Comparison of ENCODE assay signal across 8 cellular contexts in the genomic region with DNA sequence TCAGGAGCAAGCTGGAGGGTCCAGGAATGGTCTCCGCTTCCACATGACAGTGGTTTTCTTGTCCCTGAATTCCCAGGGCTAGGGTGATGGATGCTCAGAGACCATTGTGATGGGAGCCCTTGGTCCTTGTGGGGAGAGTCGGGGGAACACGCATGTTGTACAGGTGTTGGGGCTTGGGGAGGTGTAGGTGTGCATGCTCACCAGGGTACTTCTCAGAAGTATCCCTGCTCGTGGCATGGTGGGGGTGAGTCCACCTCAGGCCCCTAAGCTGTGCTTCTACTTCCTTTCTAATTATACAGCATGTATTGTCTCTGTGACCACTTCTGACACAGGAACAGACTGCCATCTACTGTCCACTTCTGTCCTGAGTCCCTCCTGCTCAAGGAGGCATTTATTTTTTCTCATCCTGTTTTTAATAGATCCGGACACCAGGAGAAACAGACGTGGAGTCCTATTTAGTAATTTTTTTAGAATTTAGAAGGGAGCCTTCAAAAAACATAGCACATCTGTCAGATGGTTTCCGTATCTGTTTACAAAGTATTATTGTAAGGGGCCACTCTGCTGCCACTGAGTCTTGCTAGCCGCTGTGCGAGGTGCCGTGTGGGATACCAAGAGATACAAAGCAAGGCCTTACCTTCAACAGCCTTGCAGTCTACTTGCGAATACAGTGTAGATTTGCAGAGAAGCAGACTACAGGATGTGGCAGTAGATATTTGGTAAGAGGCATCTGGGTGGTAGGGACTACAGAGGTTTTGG. TPM values are rescaled to one million over a fixed set of nuclear protein-coding genes. Genes with fewer than 3 reads are reported as not detected.
DNase-seq lines count a peak whose midpoint lies in the region; ATAC-seq and TF ChIP-seq lines count a peak whose summit lies in the region.

No MANE protein-coding gene starts in this region.

- H3K27me3 ChIP-seq in A673 (replicated peaks; ENCODE audit: insufficient read depth, low read depth, low read length, poor library complexity) (peaks cover 60% of the 10 kb centered on the region), H9 (ENCODE audit: insufficient read depth, low read length) (peaks cover 1% of the 10 kb centered on the region; the same call in 1 of the 2 replicates), PC-9 (ENCODE audit: insufficient read depth, low read depth) (peaks cover 28% of the 10 kb centered on the region)

- H3K4me1 ChIP-seq in A673 (ENCODE audit: insufficient read depth, low read length, poor library complexity, severe bottlenecking) (no peaks in the 10 kb centered on the region), H9 (ENCODE audit: insufficient read depth, low read length) (no peaks in the 10 kb centered on the region), PC-9 (replicated peaks; ENCODE audit: insufficient read depth) (no peaks in the 10 kb centered on the region)

- H3K18ac ChIP-seq in H9 (ENCODE audit: insufficient read length, low read depth, low read length) = no peak overlapping the region

- H3K56ac ChIP-seq in H9 (ENCODE audit: insufficient read length, low read depth, low read length) = no peak overlapping the region

- H2BK5ac ChIP-seq in H9 (ENCODE audit: insufficient read length, low read length) = no peak overlapping the region

- H2BK120ac ChIP-seq in H9 (ENCODE audit: low read depth, low read length, poor library complexity, severe bottlenecking) = no peak overlapping the region

- POLR2A ChIA-PET in A673 (lab: Charles Lee; ENCODE audit: low non-redundant PET) = no interaction called here
- POLR2A ChIA-PET in PC-9 (lab: Charles Lee; ENCODE audit: unreplicated experiment) = no interaction called here
- POLR2A ChIA-PET in activated CD4-positive, alpha-beta memory T cell treated with anti-CD3 and anti-CD28 coated beads for 36 hours (lab: Charles Lee) = no interaction called here

- no peaks in the 10 kb centered on the region; a peak in 1 of 5 replicates for H3K9me3 Mint-ChIP-seq in H9
- no peaks in the 10 kb centered on the region for H3K9me3 Mint-ChIP-seq in activated CD4-positive, alpha-beta memory T cell treated with anti-CD3 and anti-CD28 coated beads for 36 hours

- H3K79me2 ChIP-seq in H9 (ENCODE audit: insufficient read depth, low read length) (no peaks in the 10 kb centered on the region), PC-9 (ENCODE audit: low read depth) (no peaks in the 10 kb centered on the region)

- H3K4ac ChIP-seq in H9 (ENCODE audit: low read depth, low read length) = no peak overlapping the region

- no peak for ATAC-seq in GM21825 (IDR thresholded peaks at IDR 0.05; ENCODE audit: unreplicated experiment)

- no peak overlapping the region for H4K5ac ChIP-seq in H9 (ENCODE audit: insufficient read length, low read depth, low read length)

- H4K91ac ChIP-seq in H9 (ENCODE audit: insufficient read length, low read depth, low read length) = no peak overlapping the region

- no CpG with 5 or more reads among the region's 11 CpGs for WGBS in H9 (ENCODE audit: extremely low coverage, insufficient read length, low lambda C conversion rate)

- intact Hi-C loops in A673 (cut with micrococcal nuclease; ENCODE audit: unreplicated experiment) = loop anchor here (1.0 to 5.0 kb wide), 3 partner anchors 242 to 370 kb away; no protein-coding TSS in a partner anchor
- intact Hi-C loops in PC-9 (cut with micrococcal nuclease; ENCODE audit: unreplicated experiment) = loop anchor here (5.0 to 10.0 kb wide), 3 partner anchors 270 to 585 kb away; no protein-coding TSS in a partner anchor
- intact Hi-C loops in activated CD4-positive, alpha-beta memory T cell treated with anti-CD3 and anti-CD28 coated beads for 36 hours (cut with micrococcal nuclease) = no loop called here

- H3K4me2 ChIP-seq in H9 (ENCODE audit: insufficient read depth, insufficient read length, low read length) (no peak overlapping the region), PC-9 (no peak overlapping the region)

- H2BK20ac ChIP-seq in H9 (ENCODE audit: low read depth, low read length, poor library complexity, severe bottlenecking) = no peak overlapping the region

- peaks cover 29% of the 10 kb centered on the region for H3K27me3 Mint-ChIP-seq in H9 (ENCODE audit: low read depth)
- H3K27me3 Mint-ChIP-seq in activated CD4-positive, alpha-beta memory T cell treated with anti-CD3 and anti-CD28 coated beads for 36 hours = peaks cover 8% of the 10 kb centered on the region

- no peaks in the 10 kb centered on the region for H3K9me2 ChIP-seq in PC-9 (ENCODE audit: insufficient read depth)

- no peak overlapping the region for H2AK5ac ChIP-seq in H9 (ENCODE audit: insufficient read length, low read length)

- TF ChIP-seq CTCF in A673 (conservative IDR thresholded peaks at IDR 0.05; ENCODE audit: low read depth, low read length) (peak; percentile 54), H9 (conservative IDR thresholded peaks at IDR 0.05) (peak; percentile 79), PC-9 (conservative IDR thresholded peaks at IDR 0.05) (peak; percentile 68), fibroblast of pulmonary artery (IDR thresholded peaks at IDR 0.05; ENCODE audit: low read length, missing control alignments) (peak; percentile 51), retinal pigment epithelial cell (conservative IDR thresholded peaks at IDR 0.05; ENCODE audit: low read depth, low read length) (peak; percentile 53)

- H3K9me3 ChIP-seq in A673 (ENCODE audit: low read depth, low read length, poor library complexity, severe bottlenecking) (no peaks in the 10 kb centered on the region), H9 (ENCODE audit: control insufficient read depth, low read depth, low read length) (no peaks in the 10 kb centered on the region), PC-9 (ENCODE audit: insufficient read depth, low read depth) (no peaks in the 10 kb centered on the region; the same call in 1 of the 2 replicates)

- H3K36me3 ChIP-seq in A673 (ENCODE audit: insufficient read depth, low read length, poor library complexity, severe bottlenecking) (no peaks in the 10 kb centered on the region), PC-9 (ENCODE audit: low read depth) (no peaks in the 10 kb centered on the region)

- H3K27ac ChIP-seq in A673 (ENCODE audit: low read depth, low read length, poor library complexity, severe bottlenecking) = no peak overlapping the region
- H3K27ac ChIP-seq in H9 (ENCODE audit: insufficient read length, low read depth, low read length) = no peak overlapping the region
- no peak overlapping the region for H3K27ac ChIP-seq in PC-9

- H4K8ac ChIP-seq in H9 (replicated peaks; ENCODE audit: insufficient read length, low read depth, low read length) = no peak overlapping the region

- no peak overlapping the region for H2BK12ac ChIP-seq in H9 (ENCODE audit: insufficient read length, low read depth, low read length)

- H3F3A ChIP-seq in PC-9 (ENCODE audit: insufficient read depth, low read depth) = peaks cover 4% of the 10 kb centered on the region; the same call in 1 of the 2 replicates

- no peaks in the 10 kb centered on the region for H3K79me1 ChIP-seq in H9 (ENCODE audit: insufficient read depth, low read depth, low read length, poor library complexity, severe bottlenecking)

- H3K9ac ChIP-seq in H9 (ENCODE audit: extremely low read depth, insufficient read length, low read length) = no peak overlapping the region

- H3K23ac ChIP-seq in H9 (ENCODE audit: insufficient read length, low read depth, low read length) = no peak overlapping the region

- no peak overlapping the region for H3K4me3 ChIP-seq in A673 (ENCODE audit: low read depth, low read length, poor library complexity, severe bottlenecking)
- H3K4me3 ChIP-seq in PC-9 = no peak overlapping the region
- no peak overlapping the region for H3K4me3 ChIP-seq in fibroblast of pulmonary artery (replicated peaks; ENCODE audit: low read depth, low read length)
- no peak overlapping the region for H3K4me3 ChIP-seq in retinal pigment epithelial cell (ENCODE audit: low read length)

- H3K36me3 Mint-ChIP-seq in H9 (ENCODE audit: insufficient read depth in 1 of 3, low read depth in 3 of 3) = no peaks in the 10 kb centered on the region
- H3K36me3 Mint-ChIP-seq in activated CD4-positive, alpha-beta memory T cell treated with anti-CD3 and anti-CD28 coated beads for 36 hours = no peaks in the 10 kb centered on the region

- H4K20me1 ChIP-seq in H9 (ENCODE audit: control insufficient read depth, insufficient read depth, insufficient read length) = no peaks in the 10 kb centered on the region
- no peaks in the 10 kb centered on the region for H4K20me1 ChIP-seq in PC-9 (ENCODE audit: insufficient read depth)

- no peak overlapping the region for H3K14ac ChIP-seq in H9 (ENCODE audit: insufficient read depth, low read length)

- no peak overlapping the region for H2BK15ac ChIP-seq in H9 (ENCODE audit: low read depth, low read length)

- DNase-seq in A673 (ENCODE audit: low spot score) = peak; percentile 32
- no peak for DNase-seq in H9
- peak; percentile 17 to 43 for DNase-seq in PC-9
- DNase-seq in fibroblast of pulmonary artery (ENCODE audit: low read depth) = peak; percentile 57
- DNase-seq in retinal pigment epithelial cell (ENCODE audit: low read depth) = no peak
- DNase-seq in activated CD4-positive, alpha-beta memory T cell treated with anti-CD3 and anti-CD28 coated beads for 36 hours = no peak
- DNase-seq in activated T-cell treated with anti-CD3 and anti-CD28 coated beads for 4 hours = no peak

- no peaks in the 10 kb centered on the region for H3K23me2 ChIP-seq in H9 (ENCODE audit: insufficient read length, low read depth, low read length, poor library complexity, severe bottlenecking)

- H3T11ph ChIP-seq in H9 (ENCODE audit: low read length) = no peak overlapping the region

- peaks cover 16 to 18% of the 10 kb centered on the region in 2 experiments for H3K4me1 Mint-ChIP-seq in H9
- H3K4me1 Mint-ChIP-seq in activated CD4-positive, alpha-beta memory T cell treated with anti-CD3 and anti-CD28 coated beads for 36 hours (ENCODE audit: low read depth) = no peaks in the 10 kb centered on the region

- H3K4me3 Mint-ChIP-seq in H9 = no peak overlapping the region
- no peak overlapping the region for H3K4me3 Mint-ChIP-seq in activated CD4-positive, alpha-beta memory T cell treated with anti-CD3 and anti-CD28 coated beads for 36 hours

- no peak overlapping the region for H3K27ac Mint-ChIP-seq in H9
- no peak overlapping the region for H3K27ac Mint-ChIP-seq in activated CD4-positive, alpha-beta memory T cell treated with anti-CD3 and anti-CD28 coated beads for 36 hours

- CTCF ChIA-PET in A673 (lab: Charles Lee) = interaction anchor here (0.6 to 1.0 kb wide), 2 partner anchors 242 to 269 kb away, joined by 3 read pairs; no protein-coding TSS in a partner anchor
- CTCF ChIA-PET in PC-9 (lab: Charles Lee) = no interaction called here
- CTCF ChIA-PET in activated CD4-positive, alpha-beta memory T cell treated with anti-CD3 and anti-CD28 coated beads for 36 hours (lab: Charles Lee) = no interaction called here

- BruUV-seq in A673 (replicated peaks; lab: Mats Ljungman, UMichigan) (no TSS peak), PC-9 (replicated peaks; lab: Mats Ljungman, UMichigan) (no TSS peak)

- no peak overlapping the region for H2AFZ ChIP-seq in H9 (ENCODE audit: low read length)
- H2AFZ ChIP-seq in PC-9 = no peak overlapping the region

RNA-seq across cellular contexts. Expression of gene NTF3, which starts 10.5 kb away (rescaled TPM):
- total RNA-seq in A673 (2021) (not detected in 2 replicates), H9 (2021) (0.48 TPM in 2 replicates), PC-9 (2021) (not detected in 2 replicates)
- total RNA-seq in activated CD4-positive, alpha-beta memory T cell treated with anti-CD3 and anti-CD28 coated beads for 36 hours = not detected

Comparison
In these comparisons a context has a peak if more than half of its experiments do, and no peak if none do; other contexts are left out.
1. DNase-seq: peak in A673 (single experiment), PC-9 (2 of 2) and fibroblast of pulmonary artery (single experiment); none in H9 (single experiment), retinal pigment epithelial cell (single experiment), activated CD4-positive, alpha-beta memory T cell treated with anti-CD3 and anti-CD28 coated beads for 36 hours (single experiment) and activated T-cell treated with anti-CD3 and anti-CD28 coated beads for 4 hours (single experiment).
2. Peak in every context shown above with its lines, with median percentiles within 50 percentile points of each other: CTCF ChIP-seq.